ENCODE assay signal across 9 cellular contexts in genomic region chr12:119803391-119803791, GRCh38.
DNase-seq lines count a peak whose midpoint lies in the region; ATAC-seq and TF ChIP-seq lines count a peak whose summit lies in the region.
"Had no signal": no experiment of that assay in that cellular context is flagged by ENCODE, and none has a peak within 500 bp of the region (broad histone marks: within the 10 kb centered on the region; RNA-seq: fewer than 3 reads in every experiment).

No MANE protein-coding gene starts in this region.

- H3K4me1 ChIP-seq in upper lobe of right lung = no peaks in the 10 kb centered on the region

- H3K27me3 ChIP-seq in upper lobe of right lung = peaks cover 4% of the 10 kb centered on the region

- TF ChIP-seq CTCF in foreskin fibroblast (IDR thresholded peaks at IDR 0.05; ENCODE audit: low read depth, low read length) (no peak), nephron (IDR thresholded peaks at IDR 0.05; ENCODE audit: unreplicated experiment in 3 of 3) (peak in 1 of 3 experiments; percentile 14), upper lobe of right lung (IDR thresholded peaks at IDR 0.05) (no peak)

- peaks cover 23% of the 10 kb centered on the region for H3K4me1 Mint-ChIP-seq in nephron

- DNase-seq in amniotic epithelial cell (ENCODE audit: low read depth) (peak; percentile 69), foreskin fibroblast (peak; percentile 71 to 91), upper lobe of right lung (no peak), NOMO-1 (lab: John Stamatoyannopoulos, UW; ENCODE audit: unreplicated experiment in 2 of 2) (no peak), NCI-H2107 (lab: John Stamatoyannopoulos, UW) (no peak)

- H3K9me3 Mint-ChIP-seq in nephron = peaks cover 4% of the 10 kb centered on the region

- H3K4me3 ChIP-seq in foreskin fibroblast (ENCODE audit: low read depth in 1 of 2, low read length in 2 of 2) (peak overlapping the region; percentile 48 to 74), upper lobe of right lung (peak overlapping the region; percentile 14)
- H3K4me3 ChIP-seq: GM12878 had no signal

- peaks cover 3% of the 10 kb centered on the region for H3K27me3 Mint-ChIP-seq in nephron (ENCODE audit: low read depth)
- H3K27me3 Mint-ChIP-seq: activated naive CD8-positive, alpha-beta T cell had no signal

- H3K36me3 Mint-ChIP-seq in nephron (ENCODE audit: low read depth) = peaks cover 13% of the 10 kb centered on the region

- peak overlapping the region; percentile 36 to 68 (median 55) for H3K27ac Mint-ChIP-seq in nephron
- H3K27ac Mint-ChIP-seq: activated naive CD8-positive, alpha-beta T cell had no signal

- intact Hi-C loops in upper lobe of right lung (cut with DNase I) = no loop called here

- H3K9me3 ChIP-seq in upper lobe of right lung = no peaks in the 10 kb centered on the region

- H3K4me3 Mint-ChIP-seq in nephron = peak overlapping the region; percentile 81 to 89 (median 87)
- H3K4me3 Mint-ChIP-seq: activated naive CD8-positive, alpha-beta T cell had no signal

- ATAC-seq in upper lobe of right lung (no peak), HG03139 (IDR thresholded peaks at IDR 0.05; ENCODE audit: unreplicated experiment) (no peak)
- ATAC-seq: GM12878 had no signal

- H3K27ac ChIP-seq in upper lobe of right lung = no peak overlapping the region

- H3K36me3 ChIP-seq in upper lobe of right lung = no peaks in the 10 kb centered on the region

Comparison
In these comparisons a context has a peak if more than half of its experiments do, and no peak if none do; other contexts are left out.
1. DNase-seq: peak in amniotic epithelial cell (single experiment) and foreskin fibroblast (2 of 2); none in upper lobe of right lung (single experiment), NOMO-1 (0 of 2) and NCI-H2107 (single experiment).